In the genomic region with DNA sequence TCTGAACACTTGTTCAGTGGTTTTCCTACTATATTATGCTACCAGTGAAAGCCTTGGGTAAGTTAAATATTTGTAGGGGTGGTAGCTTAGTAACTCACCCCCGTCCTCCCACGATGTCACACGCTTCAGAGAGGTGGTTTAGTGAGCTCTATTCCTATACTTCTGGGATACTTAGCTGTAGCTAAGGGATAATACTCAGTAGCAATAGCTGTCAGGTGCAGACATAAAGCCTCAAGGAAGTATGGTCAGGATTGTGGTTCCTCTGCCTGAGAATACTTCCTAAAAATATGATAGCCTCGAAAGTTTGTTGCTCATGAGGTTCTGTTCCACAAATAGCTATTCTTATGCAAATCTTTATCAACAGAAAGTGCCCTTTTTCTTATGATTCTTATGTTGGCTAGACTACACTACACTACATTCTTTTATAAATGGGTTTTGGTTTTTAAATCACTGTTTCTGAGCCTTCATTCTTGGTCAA, we compare ENCODE assay signal across 11 cellular contexts.
DNase-seq lines count a peak whose midpoint lies in the region; ATAC-seq and TF ChIP-seq lines count a peak whose summit lies in the region.
"Had no signal": no experiment of that assay in that cellular context is flagged by ENCODE, and none has a peak within 500 bp of the region (broad histone marks: within the 10 kb centered on the region; RNA-seq: fewer than 3 reads in every experiment).

No MANE protein-coding gene starts in this region.

- peaks cover 55% of the 10 kb centered on the region for H3K36me3 Mint-ChIP-seq in activated naive CD8-positive, alpha-beta T cell treated with anti-CD3 and anti-CD28 coated beads, Interleukin-2, amount 50 U/mL, for 24 hours (ENCODE audit: low read depth)

- H3K27me3 Mint-ChIP-seq in activated naive CD8-positive, alpha-beta T cell treated with anti-CD3 and anti-CD28 coated beads, Interleukin-2, amount 50 U/mL, for 24 hours: no peaks in the 10 kb centered on the region

- peak; percentile 43 for ATAC-seq in GM21360 (IDR thresholded peaks at IDR 0.05; ENCODE audit: unreplicated experiment)
- peak; percentile 56 for ATAC-seq in HG03159 (IDR thresholded peaks at IDR 0.05; ENCODE audit: unreplicated experiment)
- no peak for ATAC-seq in activated naive CD8-positive, alpha-beta T cell treated with anti-CD3 and anti-CD28 coated beads, Interleukin-2, amount 50 U/mL, for 24 hours

- TF ChIP-seq CTCF in GM12865 (IDR thresholded peaks at IDR 0.05; ENCODE audit: insufficient read depth, low read depth, low read length, missing control alignments) (no peak), coronary artery (IDR thresholded peaks at IDR 0.05) (no peak)

- peaks cover 10% of the 10 kb centered on the region for H3K4me1 Mint-ChIP-seq in activated naive CD8-positive, alpha-beta T cell treated with anti-CD3 and anti-CD28 coated beads, Interleukin-2, amount 50 U/mL, for 24 hours

- no peaks in the 10 kb centered on the region for H3K9me3 Mint-ChIP-seq in activated naive CD8-positive, alpha-beta T cell treated with anti-CD3 and anti-CD28 coated beads, Interleukin-2, amount 50 U/mL, for 24 hours

- H3K27ac Mint-ChIP-seq in activated naive CD8-positive, alpha-beta T cell treated with anti-CD3 and anti-CD28 coated beads, Interleukin-2, amount 50 U/mL, for 24 hours: peak overlapping the region; percentile 28

- H3K4me3 ChIP-seq in GM12865 (ENCODE audit: low read depth, low read length) (peak overlapping the region; percentile 2; the same call in 1 of the 2 replicates), coronary artery (no peak overlapping the region)
- H3K4me3 ChIP-seq: PC-9, tibial artery had no signal

- DNase-seq in GM12865 (ENCODE audit: low read depth) (peak; percentile 44), ecto neural progenitor cell (ENCODE audit: low spot score) (no peak), coronary artery (ENCODE audit: low spot score) (no peak), SW480 (ENCODE audit: low spot score) (no peak), 8988T (no peak)
- DNase-seq in activated naive CD8-positive, alpha-beta T cell treated with anti-CD3 and anti-CD28 coated beads, Interleukin-2, amount 50 U/mL, for 24 hours: no peak
- DNase-seq: DMS 273 treated with DMSO at 0.1 percent for 48 hours, PC-9, tibial artery had no signal

- H3K4me3 Mint-ChIP-seq in activated naive CD8-positive, alpha-beta T cell treated with anti-CD3 and anti-CD28 coated beads, Interleukin-2, amount 50 U/mL, for 24 hours: no peak overlapping the region

- H3K27ac ChIP-seq in coronary artery: no peak overlapping the region
- H3K27ac ChIP-seq: PC-9, tibial artery had no signal
